Comparison of ENCODE assay signal across 27 cellular contexts in genomic region chr20:59772931-59773913, GRCh38.
A peak's percentile ranks its signal among the peaks of the same experiment; 100 is the strongest.
DNase-seq lines count a peak whose midpoint lies in the region; ATAC-seq, FAIRE-seq and TF ChIP-seq lines count a peak whose summit lies in the region.
"Had no signal": no experiment of that assay in that cellular context is flagged by ENCODE, and none has a peak within 500 bp of the region (broad histone marks: within the 10 kb centered on the region; RNA-seq: fewer than 3 reads in every experiment).

No MANE protein-coding gene starts in this region.

- POLR2A ChIA-PET in PC-3 (lab: Charles Lee; ENCODE audit: unreplicated experiment): no interaction called here

- no TSS peak for BruUV-seq in PC-3 (replicated peaks; lab: Mats Ljungman, UMichigan)

- no CpG with 5 or more reads among the region's 21 CpGs for WGBS in H9 (ENCODE audit: extremely low coverage, insufficient read length, low lambda C conversion rate)
- WGBS in small intestine, 3 donors: 36 to 76% (median 57%) methylated on average over 21 of the region's 21 CpGs

- peaks cover 34% of the 10 kb centered on the region for H3K27me3 Mint-ChIP-seq in H9 (ENCODE audit: low read depth)
- H3K27me3 Mint-ChIP-seq: activated naive CD4-positive, alpha-beta T cell treated with anti-CD3 and anti-CD28 coated beads, Interleukin-2, amount 10 ng/mL, durations not matched to agents 7 days and 5 days had no signal

- peak; percentile 77 for ATAC-seq in PC-3
- peak; percentile 85 for ATAC-seq in left colon
- no peak for ATAC-seq in GM21786 (IDR thresholded peaks at IDR 0.05; ENCODE audit: unreplicated experiment)
- no peak for ATAC-seq in GM21528 (IDR thresholded peaks at IDR 0.05; ENCODE audit: low FRiP score, unreplicated experiment)
- ATAC-seq in upper lobe of right lung: no peak
- ATAC-seq: stimulated activated naive CD8-positive, alpha-beta T cell treated with anti-CD3 and anti-CD28 coated beads, Interleukin-15, amount 100 ng/mL, for 72 hours had no signal

- H4K20me1 ChIP-seq in H9 (ENCODE audit: control insufficient read depth, insufficient read depth, insufficient read length): no peaks in the 10 kb centered on the region
- no peaks in the 10 kb centered on the region for H4K20me1 ChIP-seq in PC-3 (ENCODE audit: low read length)

- H3K9ac ChIP-seq in H9 (ENCODE audit: extremely low read depth, insufficient read length, low read length) (no peak overlapping the region), PC-3 (ENCODE audit: low read length) (no peak overlapping the region)
- H3K9ac ChIP-seq: parathyroid adenoma had no signal

- H2AFZ ChIP-seq in H9 (ENCODE audit: low read length): no peak overlapping the region
- H2AFZ ChIP-seq in PC-3 (ENCODE audit: low read length): peak overlapping the region; percentile 43; the same call in 1 of the 2 replicates
- H2AFZ ChIP-seq: hepatocyte, parathyroid adenoma had no signal

- H3K4me3 ChIP-seq in PC-3 (ENCODE audit: low read length) (no peak overlapping the region), small intestine (ENCODE audit: low read depth in 1 of 2, low read length in 2 of 2) (no peak overlapping the region), upper lobe of right lung (no peak overlapping the region)
- H3K4me3 ChIP-seq: hepatocyte, right atrium auricular region, SJSA1, spleen, tibial artery had no signal

- no peaks in the 10 kb centered on the region for H3K4me1 Mint-ChIP-seq in H9
- H3K4me1 Mint-ChIP-seq: activated naive CD4-positive, alpha-beta T cell treated with anti-CD3 and anti-CD28 coated beads, Interleukin-2, amount 10 ng/mL, durations not matched to agents 7 days and 5 days; nephron progenitor cell; stimulated activated naive CD8-positive, alpha-beta T cell treated with anti-CD3 and anti-CD28 coated beads, Interleukin-15, amount 100 ng/mL, for 72 hours had no signal

- H3K9me3 ChIP-seq in H9 (ENCODE audit: control insufficient read depth, low read depth, low read length): no peaks in the 10 kb centered on the region
- H3K9me3 ChIP-seq in PC-3 (ENCODE audit: low read length): no peaks in the 10 kb centered on the region
- no peaks in the 10 kb centered on the region for H3K9me3 ChIP-seq in small intestine (ENCODE audit: control insufficient read depth, low read depth)
- no peaks in the 10 kb centered on the region for H3K9me3 ChIP-seq in upper lobe of right lung
- H3K9me3 ChIP-seq: right atrium auricular region, SJSA1, spleen, tibial artery had no signal

- no peak overlapping the region for H2BK20ac ChIP-seq in H9 (ENCODE audit: low read depth, low read length, poor library complexity, severe bottlenecking)

- H2AK5ac ChIP-seq in H9 (ENCODE audit: insufficient read length, low read length): no peak overlapping the region

- intact Hi-C loops in PC-3 (cut with micrococcal nuclease) (no loop called here), left colon (cut with DNase I, micrococcal nuclease) (no loop called here), upper lobe of right lung (cut with DNase I) (no loop called here)

- no peak overlapping the region for H3K4ac ChIP-seq in H9 (ENCODE audit: low read depth, low read length)

- H3K9me3 Mint-ChIP-seq in H9: peaks cover 0 to 50% of the 10 kb centered on the region in 2 experiments; a peak in 3 of 5 replicates
- H3K9me3 Mint-ChIP-seq: activated naive CD4-positive, alpha-beta T cell treated with anti-CD3 and anti-CD28 coated beads, Interleukin-2, amount 10 ng/mL, durations not matched to agents 7 days and 5 days; stimulated activated naive CD8-positive, alpha-beta T cell treated with anti-CD3 and anti-CD28 coated beads, Interleukin-15, amount 100 ng/mL, for 72 hours had no signal

- no peak overlapping the region for H2BK15ac ChIP-seq in H9 (ENCODE audit: low read depth, low read length)

- no peak overlapping the region for H3T11ph ChIP-seq in H9 (ENCODE audit: low read length)

- H3K23ac ChIP-seq in H9 (ENCODE audit: insufficient read length, low read depth, low read length): no peak overlapping the region

- H3F3A ChIP-seq in PC-3 (ENCODE audit: low read length, unreplicated experiment): no peaks in the 10 kb centered on the region

- H3K56ac ChIP-seq in H9 (ENCODE audit: insufficient read length, low read depth, low read length): no peak overlapping the region

- CTCF ChIA-PET in PC-3 (lab: Charles Lee): interaction anchor here (0.5 kb wide), 1 partner anchor 136 kb away, joined by 4 read pairs; no protein-coding TSS in a partner anchor

- H3K36me3 Mint-ChIP-seq in H9 (ENCODE audit: insufficient read depth in 1 of 3, low read depth in 3 of 3): no peaks in the 10 kb centered on the region
- H3K36me3 Mint-ChIP-seq: activated naive CD4-positive, alpha-beta T cell treated with anti-CD3 and anti-CD28 coated beads, Interleukin-2, amount 10 ng/mL, durations not matched to agents 7 days and 5 days had no signal

- no peaks in the 10 kb centered on the region for H3K79me1 ChIP-seq in H9 (ENCODE audit: insufficient read depth, low read depth, low read length, poor library complexity, severe bottlenecking)

- no peak overlapping the region for H4K5ac ChIP-seq in H9 (ENCODE audit: insufficient read length, low read depth, low read length)

- no peaks in the 10 kb centered on the region for H3K23me2 ChIP-seq in H9 (ENCODE audit: insufficient read length, low read depth, low read length, poor library complexity, severe bottlenecking)

- peak; percentile 20 for DNase-seq in H9
- DNase-seq in PC-3: peak; percentile 52
- DNase-seq in left colon: peak; percentile 58 to 72
- peak; percentile 81 for DNase-seq in small intestine
- DNase-seq in upper lobe of right lung: no peak
- DNase-seq: activated naive CD4-positive, alpha-beta T cell treated with anti-CD3 and anti-CD28 coated beads, Interleukin-2, amount 10 ng/mL, durations not matched to agents 7 days and 5 days; amygdala; brain microvascular endothelial cell; C1 segment of cervical spinal cord; DMS53; mammary epithelial cell; NCI-H146; NCI-H226; nephron progenitor cell; spleen; stimulated activated CD4-positive, alpha-beta T cell treated with anti-CD3 and anti-CD28 coated beads, Interleukin-2, amount 100 ng/mL, for 24 hours; stimulated activated naive CD8-positive, alpha-beta T cell treated with anti-CD3 and anti-CD28 coated beads, Interleukin-15, amount 100 ng/mL, for 72 hours; T1000; WERI-Rb-1 had no signal

- H3K27me3 ChIP-seq in H9 (ENCODE audit: insufficient read depth, low read length): no peaks in the 10 kb centered on the region; the same call in 1 of the 2 replicates
- H3K27me3 ChIP-seq in PC-3 (ENCODE audit: low read length): no peaks in the 10 kb centered on the region
- no peaks in the 10 kb centered on the region for H3K27me3 ChIP-seq in small intestine (ENCODE audit: control insufficient read depth in 2 of 2, insufficient read depth in 2 of 2, low read length in 2 of 2)
- no peaks in the 10 kb centered on the region for H3K27me3 ChIP-seq in upper lobe of right lung
- H3K27me3 ChIP-seq: brain microvascular endothelial cell, right atrium auricular region, SJSA1 had no signal

- no peak for FAIRE-seq in small intestine (lab: Jason Lieb, UNC)
- FAIRE-seq: GM12892 had no signal

- no peak overlapping the region for H2BK12ac ChIP-seq in H9 (ENCODE audit: insufficient read length, low read depth, low read length)

- H3K79me2 ChIP-seq in H9 (ENCODE audit: insufficient read depth, low read length): no peaks in the 10 kb centered on the region
- H3K79me2 ChIP-seq in PC-3 (ENCODE audit: low read length): no peaks in the 10 kb centered on the region
- H3K79me2 ChIP-seq: hepatocyte, parathyroid adenoma had no signal

- H3K18ac ChIP-seq in H9 (ENCODE audit: insufficient read length, low read depth, low read length): no peak overlapping the region

- H3K4me2 ChIP-seq in H9 (ENCODE audit: insufficient read depth, insufficient read length, low read length) (no peak overlapping the region), PC-3 (ENCODE audit: low read length) (peak overlapping the region; percentile 39)
- H3K4me2 ChIP-seq: hepatocyte had no signal

- H2BK5ac ChIP-seq in H9 (ENCODE audit: insufficient read length, low read length): no peak overlapping the region

- H2BK120ac ChIP-seq in H9 (ENCODE audit: low read depth, low read length, poor library complexity, severe bottlenecking): no peak overlapping the region

- H3K4me3 Mint-ChIP-seq in H9: no peak overlapping the region
- H3K4me3 Mint-ChIP-seq: activated naive CD4-positive, alpha-beta T cell treated with anti-CD3 and anti-CD28 coated beads, Interleukin-2, amount 10 ng/mL, durations not matched to agents 7 days and 5 days; nephron progenitor cell; stimulated activated naive CD8-positive, alpha-beta T cell treated with anti-CD3 and anti-CD28 coated beads, Interleukin-15, amount 100 ng/mL, for 72 hours had no signal

- no peaks in the 10 kb centered on the region for H3K9me2 ChIP-seq in PC-3 (replicated peaks; ENCODE audit: low read length)

- no peak overlapping the region for H4K91ac ChIP-seq in H9 (ENCODE audit: insufficient read length, low read depth, low read length)

- peak overlapping the region; percentile 78 for H3K14ac ChIP-seq in H9 (ENCODE audit: insufficient read depth, low read length)

- no peak for TF ChIP-seq CTCF in H9 (conservative IDR thresholded peaks at IDR 0.05)
- no peak for TF ChIP-seq CTCF in PC-3 (conservative IDR thresholded peaks at IDR 0.05; ENCODE audit: low read depth, low read length)
- no peak for TF ChIP-seq CTCF in upper lobe of right lung (IDR thresholded peaks at IDR 0.05)

- H4K8ac ChIP-seq in H9 (replicated peaks; ENCODE audit: insufficient read length, low read depth, low read length): no peak overlapping the region

- H3K36me3 ChIP-seq in PC-3 (ENCODE audit: low read depth, low read length): no peaks in the 10 kb centered on the region
- no peaks in the 10 kb centered on the region for H3K36me3 ChIP-seq in small intestine (ENCODE audit: control insufficient read depth in 2 of 2, insufficient read depth in 2 of 2, low read length in 2 of 2)
- H3K36me3 ChIP-seq in upper lobe of right lung: no peaks in the 10 kb centered on the region
- H3K36me3 ChIP-seq: brain microvascular endothelial cell, right atrium auricular region, SJSA1, spleen, tibial artery, WERI-Rb-1 had no signal

- H3K27ac Mint-ChIP-seq in H9: no peak overlapping the region
- H3K27ac Mint-ChIP-seq: activated naive CD4-positive, alpha-beta T cell treated with anti-CD3 and anti-CD28 coated beads, Interleukin-2, amount 10 ng/mL, durations not matched to agents 7 days and 5 days; nephron progenitor cell had no signal

- no peak overlapping the region for H3K27ac ChIP-seq in H9 (ENCODE audit: insufficient read length, low read depth, low read length)
- H3K27ac ChIP-seq in PC-3 (ENCODE audit: low read length): no peak overlapping the region
- no peak overlapping the region for H3K27ac ChIP-seq in small intestine (ENCODE audit: low read depth in 1 of 2, low read length in 1 of 2)
- no peak overlapping the region for H3K27ac ChIP-seq in upper lobe of right lung
- H3K27ac ChIP-seq: brain microvascular endothelial cell, hepatocyte, parathyroid adenoma, right atrium auricular region, SJSA1, spleen, tibial artery, WERI-Rb-1 had no signal

- no peaks in the 10 kb centered on the region for H3K4me1 ChIP-seq in H9 (ENCODE audit: insufficient read depth, low read length)
- peaks cover 23% of the 10 kb centered on the region for H3K4me1 ChIP-seq in PC-3 (ENCODE audit: insufficient read depth, low read length)
- no peaks in the 10 kb centered on the region for H3K4me1 ChIP-seq in small intestine (ENCODE audit: control insufficient read depth in 2 of 2, insufficient read depth in 1 of 2, low read depth in 1 of 2, low read length in 1 of 2)
- no peaks in the 10 kb centered on the region for H3K4me1 ChIP-seq in upper lobe of right lung
- H3K4me1 ChIP-seq: parathyroid adenoma, SJSA1, spleen, tibial artery had no signal

Comparison
In these comparisons a context has a peak if more than half of its experiments do, and no peak if none do; other contexts are left out.
1. ATAC-seq: peak in PC-3 (single experiment) and left colon (single experiment); none in GM21786 (single experiment), GM21528 (single experiment) and upper lobe of right lung (single experiment).